ENCODE assay signal across 34 cellular contexts in genomic region chr10:70121281-70121949, GRCh38.
"Had no signal": no experiment of that assay in that cellular context is flagged by ENCODE, and none has a peak within 500 bp of the region (broad histone marks: within the 10 kb centered on the region; RNA-seq: fewer than 3 reads in every experiment).

No MANE protein-coding gene starts in this region.

- DNase-seq: activated CD4-positive, alpha-beta memory T cell treated with anti-CD3 and anti-CD28 coated beads for 36 hours; activated CD4-positive, alpha-beta T cell treated with anti-CD3 and anti-CD28 coated beads for 36 hours; activated CD4-positive, alpha-beta T cell treated with anti-CD3 and anti-CD28 coated beads, Interleukin-2, amount 10 ng/mL, durations not matched to agents 24 days and 14 days; activated CD4-positive, CD25-positive, alpha-beta regulatory T cell; activated CD4-positive, CD25-positive, alpha-beta regulatory T cell treated with anti-CD3 and anti-CD28 coated beads, Interleukin-2, amount 50 U/mL, for 72 hours; activated CD8-positive, alpha-beta memory T cell treated with anti-CD3 and anti-CD28 coated beads, Interleukin-2, amount 10 ng/mL, durations not matched to agents 7 days and 5 days; activated CD8-positive, alpha-beta memory T cell treated with anti-CD3 and anti-CD28 coated beads, Interleukin-2, amount 50 U/mL, for 4 hours; activated CD8-positive, alpha-beta T cell treated with anti-CD3 and anti-CD28 coated beads, Interleukin-2, amount 10 ng/mL, durations not matched to agents 7 days and 5 days; activated effector memory CD4-positive, alpha-beta T cell treated with anti-CD3 and anti-CD28 coated beads, Interleukin-2, amount 50 U/mL, for 16 hours; activated naive CD4-positive, alpha-beta T cell treated with anti-CD3 and anti-CD28 coated beads for 36 hours; activated naive CD8-positive, alpha-beta T cell treated with anti-CD3 and anti-CD28 coated beads for 36 hours; activated naive CD8-positive, alpha-beta T cell treated with anti-CD3 and anti-CD28 coated beads, Interleukin-2, amount 50 U/mL, for 24 hours; activated T-cell treated with anti-CD3 and anti-CD28 coated beads, Interleukin-2, amount 50 U/mL, for 1 hour; activated T-cell treated with anti-CD3 and anti-CD28 coated beads, Interleukin-2, amount 50 U/mL, for 48 hours; adrenal gland; amygdala; body of pancreas; caudate nucleus; cerebellar nuclear complex; colonic mucosa; dorsolateral prefrontal cortex; effector memory CD4-positive, alpha-beta T cell; endodermal cell; foreskin keratinocyte; gastrocnemius medialis; glutamatergic neuron; heart left ventricle; T-helper 9 cell; WERI-Rb-1 had no signal

- H3K27me3 Mint-ChIP-seq: activated CD4-positive, alpha-beta memory T cell treated with anti-CD3 and anti-CD28 coated beads for 36 hours; activated CD4-positive, alpha-beta T cell treated with anti-CD3 and anti-CD28 coated beads for 36 hours; activated CD4-positive, alpha-beta T cell treated with anti-CD3 and anti-CD28 coated beads, Interleukin-2, amount 10 ng/mL, durations not matched to agents 24 days and 14 days; activated CD8-positive, alpha-beta memory T cell treated with anti-CD3 and anti-CD28 coated beads, Interleukin-2, amount 10 ng/mL, durations not matched to agents 7 days and 5 days; activated naive CD4-positive, alpha-beta T cell treated with anti-CD3 and anti-CD28 coated beads, Interleukin-2, amount 50 U/mL, for 24 hours; activated naive CD8-positive, alpha-beta T cell treated with anti-CD3 and anti-CD28 coated beads for 36 hours; activated naive CD8-positive, alpha-beta T cell treated with anti-CD3 and anti-CD28 coated beads, Interleukin-2, amount 50 U/mL, for 24 hours; dendritic cell treated with granulocyte-macrophage colony-stimulating factor and Interleukin-4, amounts not matched to agents 40 ng/mL and 50 ng/mL, for 4 days had no signal

- H3K27ac Mint-ChIP-seq: activated CD4-positive, alpha-beta memory T cell treated with anti-CD3 and anti-CD28 coated beads for 36 hours; activated CD4-positive, alpha-beta T cell treated with anti-CD3 and anti-CD28 coated beads for 36 hours; activated CD4-positive, alpha-beta T cell treated with anti-CD3 and anti-CD28 coated beads, Interleukin-2, amount 10 ng/mL, durations not matched to agents 24 days and 14 days; activated CD8-positive, alpha-beta memory T cell treated with anti-CD3 and anti-CD28 coated beads, Interleukin-2, amount 10 ng/mL, durations not matched to agents 7 days and 5 days; activated CD8-positive, alpha-beta T cell treated with anti-CD3 and anti-CD28 coated beads, Interleukin-2, amount 10 ng/mL, durations not matched to agents 7 days and 5 days; activated naive CD4-positive, alpha-beta T cell treated with anti-CD3 and anti-CD28 coated beads for 36 hours; activated naive CD4-positive, alpha-beta T cell treated with anti-CD3 and anti-CD28 coated beads, Interleukin-2, amount 50 U/mL, for 24 hours; activated naive CD8-positive, alpha-beta T cell treated with anti-CD3 and anti-CD28 coated beads for 36 hours; activated naive CD8-positive, alpha-beta T cell treated with anti-CD3 and anti-CD28 coated beads, Interleukin-2, amount 50 U/mL, for 24 hours; activated T-helper 1 cell treated with anti-CD3 and anti-CD28 coated beads, Interleukin-12 subunit alpha, Interleukin-12 subunit beta, Interleukin-2, Interleukin-4 antibody, amounts not matched to agents 30 ng/mL and 10 ng/mL and 1 ng/mL, durations not matched to agents 14 hours and 24 hours and 36 hours; activated T-helper 2 cell treated with anti-CD3 and anti-CD28 coated beads, Interferon-gamma antibody, Interleukin-2, Interleukin-4, amounts not matched to agents 10 μg/mL and 5 μg/mL and 100 μg/mL, durations not matched to agents 14 hours and 24 hours and 36 hours; dendritic cell treated with granulocyte-macrophage colony-stimulating factor and Interleukin-4, amounts not matched to agents 40 ng/mL and 50 ng/mL, for 4 days; endodermal cell had no signal

- H3K9me3 ChIP-seq: adrenal gland, body of pancreas, colonic mucosa, esophagus muscularis mucosa, gastrocnemius medialis, heart left ventricle had no signal

- H3K9me3 Mint-ChIP-seq: activated CD4-positive, alpha-beta memory T cell treated with anti-CD3 and anti-CD28 coated beads for 36 hours; activated CD4-positive, alpha-beta T cell treated with anti-CD3 and anti-CD28 coated beads, Interleukin-2, amount 10 ng/mL, durations not matched to agents 24 days and 14 days; activated naive CD4-positive, alpha-beta T cell treated with anti-CD3 and anti-CD28 coated beads for 36 hours; activated naive CD4-positive, alpha-beta T cell treated with anti-CD3 and anti-CD28 coated beads, Interleukin-2, amount 50 U/mL, for 24 hours; activated naive CD8-positive, alpha-beta T cell treated with anti-CD3 and anti-CD28 coated beads for 36 hours; activated naive CD8-positive, alpha-beta T cell treated with anti-CD3 and anti-CD28 coated beads, Interleukin-2, amount 50 U/mL, for 24 hours; activated T-helper 1 cell treated with anti-CD3 and anti-CD28 coated beads, Interleukin-12 subunit alpha, Interleukin-12 subunit beta, Interleukin-2, Interleukin-4 antibody, amounts not matched to agents 30 ng/mL and 10 ng/mL and 1 ng/mL, durations not matched to agents 14 hours and 24 hours and 36 hours; activated T-helper 2 cell treated with anti-CD3 and anti-CD28 coated beads, Interferon-gamma antibody, Interleukin-2, Interleukin-4, amounts not matched to agents 10 μg/mL and 5 μg/mL and 100 μg/mL, durations not matched to agents 14 hours and 24 hours and 36 hours had no signal

- H3K36me3 Mint-ChIP-seq: activated naive CD4-positive, alpha-beta T cell treated with anti-CD3 and anti-CD28 coated beads, Interleukin-2, amount 50 U/mL, for 24 hours had no signal

- H3K4me1 Mint-ChIP-seq: activated CD4-positive, alpha-beta T cell treated with anti-CD3 and anti-CD28 coated beads for 36 hours; activated naive CD8-positive, alpha-beta T cell treated with anti-CD3 and anti-CD28 coated beads for 36 hours; activated naive CD8-positive, alpha-beta T cell treated with anti-CD3 and anti-CD28 coated beads, Interleukin-2, amount 50 U/mL, for 24 hours had no signal

- H3K27me3 ChIP-seq: adrenal gland, body of pancreas, colonic mucosa, dorsolateral prefrontal cortex, esophagus muscularis mucosa, foreskin keratinocyte, gastrocnemius medialis, heart left ventricle had no signal

- H3K36me3 ChIP-seq: colonic mucosa had no signal

- H3K4me1 ChIP-seq: adrenal gland, body of pancreas, colonic mucosa, foreskin keratinocyte had no signal

- H3K27ac ChIP-seq: adrenal gland, body of pancreas, colonic mucosa, dorsolateral prefrontal cortex, esophagus muscularis mucosa, foreskin keratinocyte, gastrocnemius medialis, heart left ventricle, WERI-Rb-1 had no signal

- H3K4me3 Mint-ChIP-seq: activated CD4-positive, alpha-beta memory T cell treated with anti-CD3 and anti-CD28 coated beads for 36 hours; activated CD4-positive, alpha-beta T cell treated with anti-CD3 and anti-CD28 coated beads for 36 hours; activated CD4-positive, alpha-beta T cell treated with anti-CD3 and anti-CD28 coated beads, Interleukin-2, amount 10 ng/mL, durations not matched to agents 24 days and 14 days; activated CD8-positive, alpha-beta memory T cell treated with anti-CD3 and anti-CD28 coated beads, Interleukin-2, amount 10 ng/mL, durations not matched to agents 7 days and 5 days; activated CD8-positive, alpha-beta T cell treated with anti-CD3 and anti-CD28 coated beads, Interleukin-2, amount 10 ng/mL, durations not matched to agents 7 days and 5 days; activated naive CD4-positive, alpha-beta T cell treated with anti-CD3 and anti-CD28 coated beads for 36 hours; activated naive CD4-positive, alpha-beta T cell treated with anti-CD3 and anti-CD28 coated beads, Interleukin-2, amount 50 U/mL, for 24 hours; activated naive CD8-positive, alpha-beta T cell treated with anti-CD3 and anti-CD28 coated beads for 36 hours; activated naive CD8-positive, alpha-beta T cell treated with anti-CD3 and anti-CD28 coated beads, Interleukin-2, amount 50 U/mL, for 24 hours; activated T-helper 1 cell treated with anti-CD3 and anti-CD28 coated beads, Interleukin-12 subunit alpha, Interleukin-12 subunit beta, Interleukin-2, Interleukin-4 antibody, amounts not matched to agents 30 ng/mL and 10 ng/mL and 1 ng/mL, durations not matched to agents 14 hours and 24 hours and 36 hours; dendritic cell treated with granulocyte-macrophage colony-stimulating factor and Interleukin-4, amounts not matched to agents 40 ng/mL and 50 ng/mL, for 4 days; endodermal cell had no signal

- ATAC-seq: activated CD4-positive, alpha-beta T cell treated with anti-CD3 and anti-CD28 coated beads for 36 hours; activated CD8-positive, alpha-beta memory T cell treated with anti-CD3 and anti-CD28 coated beads, Interleukin-2, amount 10 ng/mL, durations not matched to agents 7 days and 5 days; activated CD8-positive, alpha-beta T cell treated with anti-CD3 and anti-CD28 coated beads, Interleukin-2, amount 10 ng/mL, durations not matched to agents 7 days and 5 days; activated naive CD8-positive, alpha-beta T cell treated with anti-CD3 and anti-CD28 coated beads, Interleukin-2, amount 50 U/mL, for 24 hours; body of pancreas; foreskin keratinocyte; gastrocnemius medialis; heart left ventricle had no signal

- H3K4me3 ChIP-seq: adrenal gland, body of pancreas, colonic mucosa, dorsolateral prefrontal cortex, esophagus muscularis mucosa, gastrocnemius medialis, heart left ventricle had no signal
